ENCODE assay signal across 20 cellular contexts in genomic region chr12:62789856-62790255, GRCh38.
DNase-seq lines count a peak whose midpoint lies in the region; ATAC-seq, FAIRE-seq and TF ChIP-seq lines count a peak whose summit lies in the region.
"Had no signal": no experiment of that assay in that cellular context is flagged by ENCODE, and none has a peak within 500 bp of the region (broad histone marks: within the 10 kb centered on the region; RNA-seq: fewer than 3 reads in every experiment).

No MANE protein-coding gene starts in this region.

- dilution Hi-C loops in endothelial cell of umbilical vein (cut with MboI; ENCODE audit: extremely low pct_ligation_motif_present, low sequenced_read_pairs): loop anchor here (25.0 kb wide), 1 partner anchor 178 kb away; no protein-coding TSS in a partner anchor

- no peak for DNase-seq in right cardiac atrium
- no peak for DNase-seq in Right ventricle myocardium inferior (ENCODE audit: missing footprints)
- peak; percentile 66 for DNase-seq in endothelial cell of umbilical vein (ENCODE audit: low read depth, low spot score)
- no peak for DNase-seq in COLO829 (ENCODE audit: low spot score)
- no peak for DNase-seq in midbrain (lab: John Stamatoyannopoulos, UW)
- DNase-seq in H54 (ENCODE audit: insufficient read length, low spot score): no peak
- DNase-seq: Calu3; CD4-positive, alpha-beta memory T cell; GF-D8; MM.1S; NCI-H1092; NCI-H146; NCI-H2081 treated with DMSO at 0.1 percent for 48 hours; NCI-H748 treated with DMSO at 0.1 percent for 48 hours; OCI-M1; SHP77 treated with DMSO at 0.1 percent for 48 hours had no signal

- H3K9me3 ChIP-seq in right cardiac atrium (ENCODE audit: control insufficient read depth, low read length) (no peaks in the 10 kb centered on the region), endothelial cell of umbilical vein (replicated peaks; ENCODE audit: control insufficient read depth, insufficient read depth, low read length) (no peaks in the 10 kb centered on the region), neutrophil (no peaks in the 10 kb centered on the region)
- H3K9me3 ChIP-seq: HAP-1 had no signal

- no peaks in the 10 kb centered on the region for H3K79me2 ChIP-seq in endothelial cell of umbilical vein (ENCODE audit: control insufficient read depth, insufficient read depth, low read length)

- H3K9ac ChIP-seq in endothelial cell of umbilical vein (replicated peaks; ENCODE audit: extremely low read depth, insufficient read depth, low read length): no peak overlapping the region

- H3K27ac ChIP-seq in right cardiac atrium (ENCODE audit: low read length) (peak overlapping the region; percentile 36), endothelial cell of umbilical vein (ENCODE audit: insufficient read depth, low read depth, low read length) (peak overlapping the region; percentile 67), neutrophil (peak overlapping the region; percentile 23)

- 56% methylated on average over 3 of the region's 3 CpGs for WGBS in right cardiac atrium

- H3K36me3 ChIP-seq in endothelial cell of umbilical vein (ENCODE audit: control insufficient read depth in 2 of 2, extremely low read depth in 1 of 2, insufficient read depth in 2 of 2, low read length in 2 of 2) (no peaks in the 10 kb centered on the region), neutrophil (no peaks in the 10 kb centered on the region)

- FAIRE-seq in endothelial cell of umbilical vein (lab: Jason Lieb, UNC): peak; percentile 62
- no peak for FAIRE-seq in H54 (lab: Jason Lieb, UNC)
- FAIRE-seq: A204.1 had no signal

- no peaks in the 10 kb centered on the region for H4K20me1 ChIP-seq in endothelial cell of umbilical vein (replicated peaks; ENCODE audit: control insufficient read depth, extremely low read depth, insufficient read depth, low read length)

- H2AFZ ChIP-seq in endothelial cell of umbilical vein (ENCODE audit: low read depth, low read length): peak overlapping the region; percentile 87

- no peaks in the 10 kb centered on the region for H3K9me1 ChIP-seq in endothelial cell of umbilical vein (replicated peaks; ENCODE audit: control insufficient read depth, extremely low read depth, insufficient read depth, low read length)

- no peak for TF ChIP-seq POLR2A in endothelial cell of umbilical vein (IDR thresholded peaks at IDR 0.05; ENCODE audit: low read depth, low read length)
- TF ChIP-seq POLR2A in H54 (IDR thresholded peaks at IDR 0.05; ENCODE audit: low read depth, low read length): no peak

- TF ChIP-seq CTCF in endothelial cell of umbilical vein (IDR thresholded peaks at IDR 0.05; ENCODE audit: extremely low read depth in 1 of 2, insufficient read depth in 1 of 2, low read depth in 1 of 2, low read length in 2 of 2) (no peak), neutrophil (IDR thresholded peaks at IDR 0.05) (no peak)

- intact Hi-C loops in right cardiac atrium (cut with DNase I): loop anchor here in 2 of 4 donors (5.0 kb wide), 2 partner anchors 188 to 208 kb away; no protein-coding TSS in a partner anchor
- intact Hi-C loops in Right ventricle myocardium inferior (cut with DNase I): loop anchor here (5.0 kb wide), 1 partner anchor 88 kb away; no protein-coding TSS in a partner anchor
- intact Hi-C loops in endothelial cell of umbilical vein (cut with micrococcal nuclease): loop anchor here (5.0 to 10.0 kb wide), 2 partner anchors 325 to 528 kb away; partner anchors contain the start of genes MON2 and USP15

- BruUV-seq in endothelial cell of umbilical vein (replicated peaks; lab: Mats Ljungman, UMichigan): no TSS peak

- H3K4me1 ChIP-seq in right cardiac atrium (ENCODE audit: control insufficient read depth, insufficient read depth, low read length) (peaks cover 3% of the 10 kb centered on the region), endothelial cell of umbilical vein (ENCODE audit: control insufficient read depth, extremely low read depth, insufficient read depth, low read length) (peaks cover 52% of the 10 kb centered on the region), neutrophil (ENCODE audit: control insufficient read depth in 1 of 2, insufficient read depth in 1 of 2, low read depth in 1 of 2, low read length in 1 of 2) (peaks cover 38 to 41% of the 10 kb centered on the region in 2 experiments)

- ATAC-seq in right cardiac atrium (peak; percentile 32 to 60), Right ventricle myocardium inferior (no peak), HG03039 (IDR thresholded peaks at IDR 0.05; ENCODE audit: unreplicated experiment) (no peak)

- POLR2A ChIA-PET in endothelial cell of umbilical vein (lab: Charles Lee): interaction anchor here (1.2 kb wide), 1 partner anchor 187 kb away, joined by 7 read pairs; no protein-coding TSS in a partner anchor

- H3K4me2 ChIP-seq in endothelial cell of umbilical vein (ENCODE audit: insufficient read depth, low read length): peak overlapping the region; percentile 30

- H3K4me3 ChIP-seq in right cardiac atrium (ENCODE audit: low read length): no peak overlapping the region
- no peak overlapping the region for H3K4me3 ChIP-seq in endothelial cell of umbilical vein (replicated peaks in 1 of 3; ENCODE audit: insufficient read depth in 1 of 3, low read depth in 1 of 3, low read length in 3 of 3)
- no peak overlapping the region for H3K4me3 ChIP-seq in neutrophil (ENCODE audit: low read depth in 1 of 2, low read length in 1 of 2)
- H3K4me3 ChIP-seq: HAP-1 had no signal

- CTCF ChIA-PET in endothelial cell of umbilical vein (lab: Charles Lee): interaction anchor here (0.9 to 3.1 kb wide), 5 partner anchors 9 to 208 kb away, joined by 3 to 31 read pairs (median 4); no protein-coding TSS in a partner anchor

- H3K27me3 ChIP-seq in right cardiac atrium (ENCODE audit: control insufficient read depth, insufficient read depth): no peaks in the 10 kb centered on the region
- no peaks in the 10 kb centered on the region for H3K27me3 ChIP-seq in endothelial cell of umbilical vein (ENCODE audit: control insufficient read depth in 2 of 2, insufficient read depth in 2 of 2, low read length in 2 of 2)
- H3K27me3 ChIP-seq in neutrophil: no peaks in the 10 kb centered on the region

TF ChIP-seq in endothelial cell of umbilical vein, 7 proteins besides CTCF, POLR2A, EP300 and RAD21:
- TF ChIP-seq MAX (IDR thresholded peaks at IDR 0.05; ENCODE audit: insufficient read depth, insufficient read length): no peak
- no peak for TF ChIP-seq JUN (IDR thresholded peaks at IDR 0.05; ENCODE audit: borderline replicate concordance, insufficient read depth, insufficient read length, low read depth)
- no peak for TF ChIP-seq FOS (IDR thresholded peaks at IDR 0.05; ENCODE audit: borderline replicate concordance, insufficient read depth, low read length)
- no peak for TF ChIP-seq MYC (IDR thresholded peaks at IDR 0.05; ENCODE audit: low read depth, low read length)
- no peak for TF ChIP-seq EZH2 (IDR thresholded peaks at IDR 0.05; ENCODE audit: borderline replicate concordance, low read depth, low read length, severe bottlenecking)
- TF ChIP-seq POLR2AphosphoS5 (IDR thresholded peaks at IDR 0.05; ENCODE audit: insufficient read depth, low read depth, low read length): no peak
- no peak for TF ChIP-seq GATA2 (IDR thresholded peaks at IDR 0.05; ENCODE audit: insufficient read depth, insufficient read length, low read depth, low read length)
TF ChIP-seq in endothelial cell of umbilical vein: peak in this region for 0.

Comparison
In these comparisons a context has a peak if more than half of its experiments do, and no peak if none do; other contexts are left out.
1. ATAC-seq: peak in right cardiac atrium (2 of 2); none in Right ventricle myocardium inferior (single experiment) and HG03039 (single experiment).
2. Peak in every context shown above with its lines, with median percentiles within 50 percentile points of each other: H3K27ac ChIP-seq.